Comparison of ENCODE assay signal across 8 cellular contexts in the genomic region with DNA sequence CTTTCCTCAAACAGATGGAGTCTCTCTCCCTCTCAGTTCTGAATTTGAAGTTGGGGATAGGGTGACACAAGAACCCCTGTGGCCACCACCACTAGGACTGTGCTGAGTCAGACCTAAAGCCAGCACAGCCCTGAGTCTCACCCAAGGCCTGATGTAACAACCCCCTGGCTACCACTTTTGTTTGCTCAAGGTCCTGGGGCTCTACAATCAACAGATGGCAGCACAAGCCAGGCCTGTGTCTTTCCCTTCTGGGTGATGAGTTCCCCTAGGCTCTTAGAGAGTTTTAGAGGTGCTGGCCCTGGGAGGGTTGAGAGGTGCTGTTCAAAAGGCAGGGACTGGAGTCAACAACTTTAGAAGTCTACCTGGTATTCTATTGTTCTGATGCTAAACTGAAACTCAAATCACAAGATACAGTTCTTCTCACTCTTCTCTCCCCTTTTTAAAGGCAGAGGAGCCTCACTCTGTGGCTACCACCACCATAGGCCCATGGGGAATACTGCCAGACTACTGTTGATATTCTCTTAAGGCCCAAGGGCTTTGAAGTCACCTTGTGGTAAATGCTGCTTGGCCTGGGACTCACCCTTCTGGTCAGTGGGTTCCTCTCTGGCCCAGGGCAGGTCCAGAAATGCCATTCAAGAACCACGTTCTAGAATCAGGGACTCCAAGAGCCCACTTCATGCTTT. TPM values are rescaled to one million over a fixed set of nuclear protein-coding genes. Genes with fewer than 3 reads are reported as not detected.
DNase-seq lines count a peak whose midpoint lies in the region; ATAC-seq and TF ChIP-seq lines count a peak whose summit lies in the region.

No MANE protein-coding gene starts in this region.

- no peak overlapping the region for H3K4me3 ChIP-seq in fibroblast of villous mesenchyme (ENCODE audit: low read depth, low read length)

- DNase-seq in M059J (ENCODE audit: low read depth) (peak; percentile 40), fibroblast of villous mesenchyme (ENCODE audit: low read depth) (peak; percentile 14), hepatic stellate cell (ENCODE audit: low spot score) (no peak), NCI-H1694 treated with DMSO at 0.1 percent for 48 hours (lab: John Stamatoyannopoulos, UW) (no peak), NCI-H510A (lab: John Stamatoyannopoulos, UW) (no peak), NCI-H2196 treated with DMSO at 0.1 percent for 48 hours (lab: John Stamatoyannopoulos, UW; ENCODE audit: unreplicated experiment) (no peak)

- ATAC-seq in GM18858 (IDR thresholded peaks at IDR 0.05; ENCODE audit: unreplicated experiment): peak; percentile 50
- peak; percentile 83 for ATAC-seq in GM21786 (IDR thresholded peaks at IDR 0.05; ENCODE audit: unreplicated experiment)

- TF ChIP-seq CTCF in fibroblast of villous mesenchyme (IDR thresholded peaks at IDR 0.05; ENCODE audit: insufficient read depth, low read depth, low read length): peak; percentile 17

RNA-seq across cellular contexts. Expression of gene OR5K4, which starts 6.5 kb away (rescaled TPM):
- total RNA-seq in M059J (2014; rRNA removed; shearing (Covaris generic)): not detected in 2 replicates
- total RNA-seq in fibroblast of villous mesenchyme: not detected in 2 replicates

RNA-seq across cellular contexts. Expression of gene OR5K3, which starts 30.3 kb away (rescaled TPM):
- not detected in 2 replicates for total RNA-seq in M059J (2014; rRNA removed; shearing (Covaris generic))
- not detected in 2 replicates for total RNA-seq in fibroblast of villous mesenchyme

Comparison
In these comparisons a context has a peak if more than half of its experiments do, and no peak if none do; other contexts are left out.
1. DNase-seq: peak in M059J (single experiment) and fibroblast of villous mesenchyme (single experiment); none in hepatic stellate cell (single experiment), NCI-H1694 treated with DMSO at 0.1 percent for 48 hours (single experiment), NCI-H510A (single experiment) and NCI-H2196 treated with DMSO at 0.1 percent for 48 hours (single experiment).